Comparison of ENCODE assay signal across 10 cellular contexts in genomic region chr17:39094607-39095308, GRCh38. TPM values are rescaled to one million over a fixed set of nuclear protein-coding genes. Genes with fewer than 3 reads are reported as not detected.
DNase-seq lines count a peak whose midpoint lies in the region; ATAC-seq and TF ChIP-seq lines count a peak whose summit lies in the region.
"Had no signal": no experiment of that assay in that cellular context is flagged by ENCODE, and none has a peak within 500 bp of the region (broad histone marks: within the 10 kb centered on the region; RNA-seq: fewer than 3 reads in every experiment).

No MANE protein-coding gene starts in this region.

- H3K36me3 ChIP-seq in WERI-Rb-1: no peaks in the 10 kb centered on the region
- H3K36me3 ChIP-seq: tibial artery had no signal

- H3K36me3 Mint-ChIP-seq in activated CD4-positive, alpha-beta T cell treated with anti-CD3 and anti-CD28 coated beads for 36 hours (ENCODE audit: low read depth): no peaks in the 10 kb centered on the region
- no peaks in the 10 kb centered on the region for H3K36me3 Mint-ChIP-seq in dendritic cell treated with granulocyte-macrophage colony-stimulating factor and Interleukin-4, amounts not matched to agents 40 ng/mL and 50 ng/mL, for 4 days (ENCODE audit: low read depth)

- no peaks in the 10 kb centered on the region for H3K9me3 Mint-ChIP-seq in activated CD4-positive, alpha-beta T cell treated with anti-CD3 and anti-CD28 coated beads for 36 hours (ENCODE audit: low read depth)
- H3K9me3 Mint-ChIP-seq in dendritic cell treated with granulocyte-macrophage colony-stimulating factor and Interleukin-4, amounts not matched to agents 40 ng/mL and 50 ng/mL, for 4 days: no peaks in the 10 kb centered on the region

- H3K27ac Mint-ChIP-seq in activated CD4-positive, alpha-beta T cell treated with anti-CD3 and anti-CD28 coated beads for 36 hours: peak overlapping the region; percentile 70
- peak overlapping the region; percentile 68 for H3K27ac Mint-ChIP-seq in dendritic cell treated with granulocyte-macrophage colony-stimulating factor and Interleukin-4, amounts not matched to agents 40 ng/mL and 50 ng/mL, for 4 days

- no peaks in the 10 kb centered on the region for H3K27me3 Mint-ChIP-seq in activated CD4-positive, alpha-beta T cell treated with anti-CD3 and anti-CD28 coated beads for 36 hours
- peaks cover 45% of the 10 kb centered on the region for H3K27me3 Mint-ChIP-seq in dendritic cell treated with granulocyte-macrophage colony-stimulating factor and Interleukin-4, amounts not matched to agents 40 ng/mL and 50 ng/mL, for 4 days

- ATAC-seq in activated CD4-positive, alpha-beta T cell treated with anti-CD3 and anti-CD28 coated beads for 36 hours: peak; percentile 32

- H3K27me3 ChIP-seq in WERI-Rb-1 (ENCODE audit: insufficient read depth, low read depth, severe bottlenecking): no peaks in the 10 kb centered on the region
- H3K27me3 ChIP-seq: tibial artery had no signal

- H3K4me1 Mint-ChIP-seq in activated CD4-positive, alpha-beta T cell treated with anti-CD3 and anti-CD28 coated beads for 36 hours: peaks cover 78% of the 10 kb centered on the region
- H3K4me1 Mint-ChIP-seq in dendritic cell treated with granulocyte-macrophage colony-stimulating factor and Interleukin-4, amounts not matched to agents 40 ng/mL and 50 ng/mL, for 4 days (ENCODE audit: low read depth): peaks cover 83% of the 10 kb centered on the region

- CTCF ChIA-PET in activated CD4-positive, alpha-beta T cell treated with anti-CD3 and anti-CD28 coated beads for 36 hours (lab: Charles Lee): interaction anchor here (0.6 to 2.1 kb wide), 7 partner anchors 9 to 158 kb away, joined by 3 to 9 read pairs (median 3); no protein-coding TSS in a partner anchor

- POLR2A ChIA-PET in activated CD4-positive, alpha-beta T cell treated with anti-CD3 and anti-CD28 coated beads for 36 hours (lab: Charles Lee): interaction anchor here (1.4 kb wide), 1 partner anchor 105 kb away, joined by 4 read pairs; the partner anchor contains the start of gene RPL19

- intact Hi-C loops in activated CD4-positive, alpha-beta T cell treated with anti-CD3 and anti-CD28 coated beads for 36 hours (cut with DNase I, micrococcal nuclease): no loop called here
- intact Hi-C loops in dendritic cell treated with granulocyte-macrophage colony-stimulating factor and Interleukin-4, amounts not matched to agents 40 ng/mL and 50 ng/mL, for 4 days (cut with micrococcal nuclease): no loop called here

- H3K9me3 ChIP-seq in WERI-Rb-1 (ENCODE audit: severe bottlenecking): no peaks in the 10 kb centered on the region
- H3K9me3 ChIP-seq: tibial artery had no signal

- no peak overlapping the region for H3K4me3 ChIP-seq in WERI-Rb-1 (ENCODE audit: low read depth, low read length)
- H3K4me3 ChIP-seq: tibial artery had no signal

- H3K4me3 Mint-ChIP-seq in activated CD4-positive, alpha-beta T cell treated with anti-CD3 and anti-CD28 coated beads for 36 hours: no peak overlapping the region
- H3K4me3 Mint-ChIP-seq in dendritic cell treated with granulocyte-macrophage colony-stimulating factor and Interleukin-4, amounts not matched to agents 40 ng/mL and 50 ng/mL, for 4 days: peak overlapping the region; percentile 45

- no peak for TF ChIP-seq CTCF in WERI-Rb-1 (IDR thresholded peaks at IDR 0.05; ENCODE audit: low read depth, low read length)

- DNase-seq in activated CD4-positive, alpha-beta T cell treated with anti-CD3 and anti-CD28 coated beads for 36 hours: peak; percentile 42
- no peak for DNase-seq in activated CD4-positive, alpha-beta T cell treated with anti-CD3 and anti-CD28 coated beads for 4 hours
- DNase-seq in WERI-Rb-1 (no peak), GM03348 (ENCODE audit: low spot score) (no peak), NCI-H1092 treated with DMSO at 0.1 percent for 48 hours (lab: John Stamatoyannopoulos, UW) (no peak), NCI-H1092 (lab: John Stamatoyannopoulos, UW) (no peak)
- peak; percentile 12 to 23 for DNase-seq in stimulated activated CD8-positive, alpha-beta memory T cell treated with anti-CD3 and anti-CD28 coated beads, Interleukin-7, amount 100 ng/mL, for 4 hours (ENCODE audit: low read depth in 2 of 2)
- DNase-seq: NCI-H2107, tibial artery had no signal

- 0 out of 2 replicates have a peak overlapping the region, but pooled peaks have one; percentile 30 for H3K27ac ChIP-seq in WERI-Rb-1
- H3K27ac ChIP-seq: tibial artery had no signal

RNA-seq across cellular contexts. Expression of gene PLXDC1, which starts 56.7 kb away (rescaled TPM):
- 1 to 10 TPM; 1.2 to 2.4 TPM for total RNA-seq in activated CD4-positive, alpha-beta T cell treated with anti-CD3 and anti-CD28 coated beads for 36 hours

Comparison
In these comparisons a context has a peak if more than half of its experiments do, and no peak if none do; other contexts are left out.
1. DNase-seq: peak in activated CD4-positive, alpha-beta T cell treated with anti-CD3 and anti-CD28 coated beads for 36 hours (single experiment) and stimulated activated CD8-positive, alpha-beta memory T cell treated with anti-CD3 and anti-CD28 coated beads, Interleukin-7, amount 100 ng/mL, for 4 hours (2 of 2); none in activated CD4-positive, alpha-beta T cell treated with anti-CD3 and anti-CD28 coated beads for 4 hours (0 of 2), WERI-Rb-1 (single experiment), GM03348 (single experiment), NCI-H1092 treated with DMSO at 0.1 percent for 48 hours (single experiment) and NCI-H1092 (single experiment).